19 cellular contexts compared by ENCODE assay signal in genomic region chr3:195076981-195077610, GRCh38.
"Had no signal": no experiment of that assay in that cellular context is flagged by ENCODE, and none has a peak within 500 bp of the region (broad histone marks: within the 10 kb centered on the region; RNA-seq: fewer than 3 reads in every experiment).

No MANE protein-coding gene starts in this region.

- H3K4me1 ChIP-seq: foreskin keratinocyte had no signal

- H3K4me3 ChIP-seq: body of pancreas, lung had no signal

- H3K27me3 ChIP-seq: body of pancreas, foreskin keratinocyte had no signal

- ATAC-seq: activated CD8-positive, alpha-beta memory T cell treated with anti-CD3 and anti-CD28 coated beads, Interleukin-2, amount 10 ng/mL, durations not matched to agents 7 days and 5 days; body of pancreas; foreskin keratinocyte; natural killer cell; T-cell had no signal

- H3K27ac ChIP-seq: body of pancreas, epithelial cell of prostate, foreskin keratinocyte had no signal

- H3K9me3 ChIP-seq: body of pancreas had no signal

- DNase-seq: activated B cell treated with CpG ODN at 0.5 μM for 24 hours; activated CD4-positive, alpha-beta memory T cell treated with anti-CD3 and anti-CD28 coated beads, Interleukin-2, amount 10 ng/mL, durations not matched to agents 7 days and 5 days; activated CD4-positive, alpha-beta T cell treated with anti-CD3 and anti-CD28 coated beads for 4 hours; activated CD8-positive, alpha-beta memory T cell treated with anti-CD3 and anti-CD28 coated beads, Interleukin-2, amount 10 ng/mL, durations not matched to agents 7 days and 5 days; activated naive CD8-positive, alpha-beta T cell treated with anti-CD3 and anti-CD28 coated beads, Interleukin-2, amount 10 ng/mL, durations not matched to agents 7 days and 5 days; amygdala; body of pancreas; caudate nucleus; endodermal cell; foreskin keratinocyte; kidney glomerular epithelial cell; natural killer cell; small intestine; stimulated activated CD4-positive, alpha-beta T cell treated with anti-CD3 and anti-CD28 coated beads, Interleukin-4, amount 100 ng/mL, for 1 hour; stimulated activated naive CD8-positive, alpha-beta T cell treated with anti-CD3 and anti-CD28 coated beads, Interleukin-15, amount 100 ng/mL, for 72 hours; T-cell; trophoblast cell had no signal
